ENCODE assay signal across 5 cellular contexts in genomic region chr15:34714476-34715121, GRCh38. TPM values are rescaled to one million over a fixed set of nuclear protein-coding genes. Genes with fewer than 3 reads are reported as not detected.
"Had no signal": no experiment of that assay in that cellular context is flagged by ENCODE, and none has a peak within 500 bp of the region (broad histone marks: within the 10 kb centered on the region; RNA-seq: fewer than 3 reads in every experiment).

No MANE protein-coding gene starts in this region.

- ATAC-seq: GM23338 had no signal

- DNase-seq: H9, HCEC 1CT had no signal

- H3K4me3 ChIP-seq: GM23338 had no signal

RNA-seq across cellular contexts. Expression of gene GJD2, which starts 40.2 kb away (rescaled TPM):
- total RNA-seq: H9, HT-29 had no signal
- polyA plus RNA-seq: IgD-negative memory B cell had no signal
